1 cellular context compared by ENCODE assay signal in genomic region chrX:17680732-17681413, GRCh38.
A peak's percentile ranks its signal among the peaks of the same experiment; 100 is the strongest.
TF ChIP-seq lines count a peak whose summit lies in the region.

No MANE protein-coding gene starts in this region.

TF ChIP-seq in IMR-90, 13 proteins besides CTCF, POLR2A, EP300 and RAD21 (continued from another document):
- no peak for TF ChIP-seq CHD1 (IDR thresholded peaks at IDR 0.05; ENCODE audit: low read depth, low read length)
- TF ChIP-seq FOS (IDR thresholded peaks at IDR 0.05; ENCODE audit: low read depth, low read length): no peak
- no peak for TF ChIP-seq MXI1 (IDR thresholded peaks at IDR 0.05; ENCODE audit: borderline replicate concordance, low read depth, low read length)
- peak; percentile 28; the same call in 1 of the 2 replicates for TF ChIP-seq NFE2L2 (IDR thresholded peaks at IDR 0.05; ENCODE audit: low read depth, low read length)
